9 cellular contexts compared by ENCODE assay signal in the genomic region with DNA sequence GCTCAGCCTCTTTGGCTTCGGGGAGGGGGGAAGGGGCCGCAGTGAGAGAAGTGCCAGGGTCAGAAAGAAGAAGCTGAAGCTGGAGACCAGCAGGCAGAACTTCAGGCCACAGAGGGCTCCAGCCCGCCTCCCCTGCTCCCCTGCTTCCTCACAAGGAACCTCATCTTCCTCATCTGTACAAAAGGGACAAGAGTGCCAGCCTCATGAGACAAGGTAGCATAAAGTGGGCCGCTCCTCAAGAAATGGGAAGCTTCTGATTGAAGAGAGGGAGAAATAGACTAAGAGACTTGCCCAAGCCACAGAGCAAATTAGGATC. TPM values are rescaled to one million over a fixed set of nuclear protein-coding genes. Genes with fewer than 3 reads are reported as not detected.
DNase-seq lines count a peak whose midpoint lies in the region; ATAC-seq and TF ChIP-seq lines count a peak whose summit lies in the region.
"Had no signal": no experiment of that assay in that cellular context is flagged by ENCODE, and none has a peak within 500 bp of the region (broad histone marks: within the 10 kb centered on the region; RNA-seq: fewer than 3 reads in every experiment).

No MANE protein-coding gene starts in this region.

- H3K27me3 Mint-ChIP-seq in CD14-positive monocyte (ENCODE audit: low read depth in 3 of 3) (peaks cover 5 to 9% (median 6%) of the 10 kb centered on the region in 3 donors), glutamatergic neuron (ENCODE audit: unreplicated experiment) (peaks cover 28% of the 10 kb centered on the region)

- H3K4me1 Mint-ChIP-seq in CD14-positive monocyte: peaks cover 54% of the 10 kb centered on the region
- H3K4me1 Mint-ChIP-seq in glutamatergic neuron (ENCODE audit: low read depth, unreplicated experiment): peaks cover 79% of the 10 kb centered on the region

- no peaks in the 10 kb centered on the region for H3K9me2 ChIP-seq in Karpas-422 (replicated peaks; ENCODE audit: insufficient read depth, low read length)

- H2AFZ ChIP-seq in Karpas-422 (ENCODE audit: low read length): no peak overlapping the region

- H3K4me3 ChIP-seq in Peyer's patch: peak overlapping the region in 1 of 4 donors; percentile 3
- peak overlapping the region; percentile 30 for H3K4me3 ChIP-seq in rectal smooth muscle tissue (ENCODE audit: low read length)
- H3K4me3 ChIP-seq in Karpas-422 (ENCODE audit: low read length): no peak overlapping the region

- H3K4me3 Mint-ChIP-seq in CD14-positive monocyte (peak overlapping the region in 1 of 2 donors; percentile 37), glutamatergic neuron (ENCODE audit: unreplicated experiment) (peak overlapping the region; percentile 42)

- H3K9me3 Mint-ChIP-seq in CD14-positive monocyte: peaks cover 0 to 2% (median 0%) of the 10 kb centered on the region in 7 donors
- H3K9me3 Mint-ChIP-seq in glutamatergic neuron (ENCODE audit: unreplicated experiment): peaks cover 20% of the 10 kb centered on the region

- DNase-seq in CD14-positive monocyte (ENCODE audit: low spot score) (no peak), Peyer's patch (no peak), glutamatergic neuron (no peak), Karpas-422 (no peak), AG08395 (ENCODE audit: low spot score) (no peak)
- DNase-seq: hippocampal formation had no signal

- H3K4me1 ChIP-seq in Peyer's patch: peaks cover 6 to 79% (median 12%) of the 10 kb centered on the region in 4 donors
- peaks cover 88% of the 10 kb centered on the region for H3K4me1 ChIP-seq in rectal smooth muscle tissue (ENCODE audit: control insufficient read depth, insufficient read depth, low read length)
- H3K4me1 ChIP-seq in Karpas-422 (ENCODE audit: low read length): peaks cover 10% of the 10 kb centered on the region

- H3K4me2 ChIP-seq in Karpas-422 (ENCODE audit: low read depth, low read length, poor library complexity, severe bottlenecking): no peak overlapping the region

- H3K27me3 ChIP-seq in Peyer's patch (no peaks in the 10 kb centered on the region), rectal smooth muscle tissue (ENCODE audit: control insufficient read depth, insufficient read depth, low read length) (no peaks in the 10 kb centered on the region), Karpas-422 (ENCODE audit: low read length) (no peaks in the 10 kb centered on the region)

- no peak for ATAC-seq in GM19035 (IDR thresholded peaks at IDR 0.05; ENCODE audit: unreplicated experiment)
- no peak for ATAC-seq in GM19463 (IDR thresholded peaks at IDR 0.05; ENCODE audit: unreplicated experiment)

- no peak for TF ChIP-seq CTCF in CD14-positive monocyte (IDR thresholded peaks at IDR 0.05)
- no peak for TF ChIP-seq CTCF in Peyer's patch (IDR thresholded peaks at IDR 0.05)
- no peak for TF ChIP-seq CTCF in glutamatergic neuron (IDR thresholded peaks at IDR 0.05; ENCODE audit: partially characterized antibody, unreplicated experiment)

- H3K79me2 ChIP-seq in Karpas-422 (ENCODE audit: low read length): no peaks in the 10 kb centered on the region

- TF ChIP-seq POLR2A in Peyer's patch (IDR thresholded peaks at IDR 0.05): no peak

- H3K27ac Mint-ChIP-seq in CD14-positive monocyte (peak overlapping the region in 6 of 7 donors; percentile 22 to 70 (median 58)), glutamatergic neuron (ENCODE audit: unreplicated experiment) (peak overlapping the region; percentile 69)

- intact Hi-C loops in CD14-positive monocyte (cut with micrococcal nuclease): no loop called here

- H3K36me3 ChIP-seq in Peyer's patch (no peaks in the 10 kb centered on the region), rectal smooth muscle tissue (ENCODE audit: control insufficient read depth, insufficient read depth, low read length) (no peaks in the 10 kb centered on the region), Karpas-422 (ENCODE audit: insufficient read depth, low read length) (no peaks in the 10 kb centered on the region)

- H3K9ac ChIP-seq in rectal smooth muscle tissue (ENCODE audit: low read length) (peak overlapping the region; percentile 14), Karpas-422 (ENCODE audit: low read length) (no peak overlapping the region)

- H3K36me3 Mint-ChIP-seq in CD14-positive monocyte: peaks cover 0 to 5% of the 10 kb centered on the region in 2 donors
- H3K36me3 Mint-ChIP-seq in glutamatergic neuron (ENCODE audit: unreplicated experiment): no peaks in the 10 kb centered on the region

- peaks cover 18% of the 10 kb centered on the region for H4K20me1 ChIP-seq in Karpas-422 (ENCODE audit: insufficient read depth, low read depth, low read length)

- H3K27ac ChIP-seq in Peyer's patch: peak overlapping the region; percentile 42 to 84 (median 64)
- peak overlapping the region; percentile 72 for H3K27ac ChIP-seq in rectal smooth muscle tissue (ENCODE audit: low read depth, low read length)
- H3K27ac ChIP-seq in Karpas-422 (ENCODE audit: low read length): no peak overlapping the region

- no peaks in the 10 kb centered on the region for H3K9me3 ChIP-seq in Peyer's patch
- no peaks in the 10 kb centered on the region for H3K9me3 ChIP-seq in Karpas-422 (ENCODE audit: low read length)

RNA-seq across cellular contexts. Expression of a gene that starts 39.7 kb away (rescaled TPM):
- under 1 TPM; 0.16 to 0.30 TPM for polyA plus RNA-seq in CD14-positive monocyte
- total RNA-seq in Peyer's patch (10 to 100 TPM in 3 of 4 donors, 1 to 10 TPM in 1; 7.0 to 21.5 (median 12.0) TPM), glutamatergic neuron (ENCODE audit: unreplicated experiment) (131 TPM)
- 2.1 and 2.2 TPM in 2 replicates for total RNA-seq in Karpas-422 (2014; rRNA removed; shearing (Covaris generic); ENCODE audit: low replicate concordance)
